Comparison of ENCODE assay signal across 13 cellular contexts in the genomic region with DNA sequence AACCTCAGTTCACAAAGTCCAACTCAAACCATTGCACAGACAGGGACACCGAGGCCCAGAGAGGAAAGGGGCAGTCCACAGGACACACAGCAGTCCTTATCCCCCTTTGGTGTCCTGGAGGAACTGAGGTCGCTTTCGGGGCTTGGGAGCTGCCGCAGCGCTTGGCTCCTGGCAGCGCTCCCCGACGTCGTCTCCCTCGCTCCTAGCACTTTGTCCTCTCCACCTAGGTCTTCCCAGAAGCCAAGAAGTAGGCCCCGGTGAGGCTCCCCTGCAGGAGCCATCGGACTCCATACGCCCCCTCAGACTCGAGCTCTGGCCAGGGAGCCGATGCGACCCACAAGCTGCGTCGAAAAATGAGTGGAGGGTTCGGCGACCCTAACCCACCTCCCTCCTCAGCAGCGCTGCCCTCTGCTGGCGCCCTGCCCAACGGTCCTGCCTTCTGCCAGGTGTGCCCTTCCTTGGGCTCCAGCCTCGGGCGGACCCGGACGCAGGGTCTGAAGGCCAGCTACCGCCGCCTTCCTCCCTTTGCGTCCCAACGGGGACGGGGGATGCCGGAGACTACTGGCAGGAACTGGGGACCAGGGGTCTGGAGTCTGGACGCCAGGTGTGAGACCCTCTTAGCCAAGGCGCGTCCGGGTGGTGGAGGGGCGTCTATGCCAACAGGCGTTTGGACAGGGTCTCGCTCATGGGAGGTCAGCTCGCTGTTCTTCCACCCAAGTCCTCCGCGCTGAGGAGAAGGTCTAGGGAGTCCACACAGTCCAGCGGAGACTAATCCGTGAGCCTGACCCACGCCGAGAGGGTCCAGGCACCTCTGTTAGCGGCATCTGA. TPM values are rescaled to one million over a fixed set of nuclear protein-coding genes. Genes with fewer than 3 reads are reported as not detected.
DNase-seq lines count a peak whose midpoint lies in the region; TF ChIP-seq lines count a peak whose summit lies in the region.
"Had no signal": no experiment of that assay in that cellular context is flagged by ENCODE, and none has a peak within 500 bp of the region (broad histone marks: within the 10 kb centered on the region; RNA-seq: fewer than 3 reads in every experiment).

No MANE protein-coding gene starts in this region.

- no peaks in the 10 kb centered on the region for H3K36me3 Mint-ChIP-seq in activated naive CD4-positive, alpha-beta T cell treated with anti-CD3 and anti-CD28 coated beads, Interleukin-2, amount 50 U/mL, for 24 hours
- no peaks in the 10 kb centered on the region for H3K36me3 Mint-ChIP-seq in stimulated activated naive CD8-positive, alpha-beta T cell treated with anti-CD3 and anti-CD28 coated beads, Interleukin-15, Interleukin-2, amounts not matched to agents 100 ng/mL and 50 ng/mL, for 24 hours (ENCODE audit: low read depth)

- H3K36me3 ChIP-seq in SJCRH30 (peaks cover 23% of the 10 kb centered on the region), iPS-15b (ENCODE audit: control insufficient read depth, insufficient read depth, low read length) (no peaks in the 10 kb centered on the region), ovary (no peaks in the 10 kb centered on the region)
- H3K36me3 ChIP-seq: BE2C had no signal

- H3K4me1 Mint-ChIP-seq in activated naive CD4-positive, alpha-beta T cell treated with anti-CD3 and anti-CD28 coated beads, Interleukin-2, amount 50 U/mL, for 24 hours = peaks cover 29% of the 10 kb centered on the region
- peaks cover 23% of the 10 kb centered on the region for H3K4me1 Mint-ChIP-seq in stimulated activated naive CD8-positive, alpha-beta T cell treated with anti-CD3 and anti-CD28 coated beads, Interleukin-15, Interleukin-2, amounts not matched to agents 100 ng/mL and 50 ng/mL, for 24 hours (ENCODE audit: low read depth)

- H3K9me3 ChIP-seq in SJCRH30 (replicated peaks) (no peaks in the 10 kb centered on the region), iPS-15b (ENCODE audit: control insufficient read depth, insufficient read depth, low read length) (no peaks in the 10 kb centered on the region), ovary (no peaks in the 10 kb centered on the region)
- H3K9me3 ChIP-seq: BE2C had no signal

- H3K4me1 ChIP-seq in SJCRH30 (no peaks in the 10 kb centered on the region; the same call in 1 of the 2 replicates), iPS-15b (ENCODE audit: control insufficient read depth, insufficient read depth, low read length) (peaks cover 5% of the 10 kb centered on the region), ovary (ENCODE audit: insufficient read depth) (peaks cover 8% of the 10 kb centered on the region)
- H3K4me1 ChIP-seq: BE2C had no signal

- H3K9ac ChIP-seq in iPS-15b (ENCODE audit: low read depth, low read length) = no peak overlapping the region

- peak overlapping the region; percentile 77 for H3K4me3 Mint-ChIP-seq in activated naive CD4-positive, alpha-beta T cell treated with anti-CD3 and anti-CD28 coated beads, Interleukin-2, amount 50 U/mL, for 24 hours
- H3K4me3 Mint-ChIP-seq in stimulated activated naive CD8-positive, alpha-beta T cell treated with anti-CD3 and anti-CD28 coated beads, Interleukin-15, Interleukin-2, amounts not matched to agents 100 ng/mL and 50 ng/mL, for 24 hours = peak overlapping the region; percentile 41
- H3K4me3 Mint-ChIP-seq: activated CD8-positive, alpha-beta T cell treated with anti-CD3 and anti-CD28 coated beads, Interleukin-2, amount 10 ng/mL, durations not matched to agents 7 days and 5 days had no signal

- WGBS in ovary, 3 donors = 5% methylated on average over 42 to 48 of the region's 48 CpGs

- TF ChIP-seq CTCF in ovary (IDR thresholded peaks at IDR 0.05) = no peak

- intact Hi-C loops in ovary (cut with DNase I) = no loop called here

- H3K27ac ChIP-seq in SJCRH30 (peak overlapping the region; percentile 100), ovary (no peak overlapping the region)

- H3K27me3 Mint-ChIP-seq in activated naive CD4-positive, alpha-beta T cell treated with anti-CD3 and anti-CD28 coated beads, Interleukin-2, amount 50 U/mL, for 24 hours = peaks cover 37% of the 10 kb centered on the region
- H3K27me3 Mint-ChIP-seq in stimulated activated naive CD8-positive, alpha-beta T cell treated with anti-CD3 and anti-CD28 coated beads, Interleukin-15, Interleukin-2, amounts not matched to agents 100 ng/mL and 50 ng/mL, for 24 hours = peaks cover 61% of the 10 kb centered on the region

- no peak for TF ChIP-seq POLR2A in ovary (IDR thresholded peaks at IDR 0.05)

- no peak for TF ChIP-seq EP300 in ovary (IDR thresholded peaks at IDR 0.05)

- no peak for DNase-seq in activated naive CD4-positive, alpha-beta T cell treated with anti-CD3 and anti-CD28 coated beads, Interleukin-2, amount 50 U/mL, for 16 hours
- DNase-seq in SJCRH30 = peak; percentile 61 to 65
- DNase-seq in NK-92 treated with Interleukin-12 subunit alpha and Interleukin-12 subunit beta, amount 100 ng/mL, for 24 hours (lab: John Stamatoyannopoulos, UW) = no peak
- no peak for DNase-seq in germinal center (ENCODE audit: low spot score)
- no peak for DNase-seq in ovary
- DNase-seq: activated CD8-positive, alpha-beta T cell treated with anti-CD3 and anti-CD28 coated beads, Interleukin-2, amount 10 ng/mL, durations not matched to agents 7 days and 5 days; BE2C; stimulated activated CD4-positive, alpha-beta T cell treated with anti-CD3 and anti-CD28 coated beads, Interleukin-2, amount 100 ng/mL, for 48 hours had no signal

- no peak overlapping the region for H3K27ac Mint-ChIP-seq in activated naive CD4-positive, alpha-beta T cell treated with anti-CD3 and anti-CD28 coated beads, Interleukin-2, amount 50 U/mL, for 24 hours
- H3K27ac Mint-ChIP-seq in stimulated activated naive CD8-positive, alpha-beta T cell treated with anti-CD3 and anti-CD28 coated beads, Interleukin-15, Interleukin-2, amounts not matched to agents 100 ng/mL and 50 ng/mL, for 24 hours = peak overlapping the region; percentile 36
- H3K27ac Mint-ChIP-seq: activated CD8-positive, alpha-beta T cell treated with anti-CD3 and anti-CD28 coated beads, Interleukin-2, amount 10 ng/mL, durations not matched to agents 7 days and 5 days had no signal

- H3K4me3 ChIP-seq in SJCRH30 = peak overlapping the region; percentile 79
- H3K4me3 ChIP-seq in iPS-15b (ENCODE audit: low read depth, low read length) = peak overlapping the region; percentile 45
- H3K4me3 ChIP-seq in ovary = no peak overlapping the region

- no peaks in the 10 kb centered on the region for H3K27me3 ChIP-seq in SJCRH30
- H3K27me3 ChIP-seq in iPS-15b (ENCODE audit: control insufficient read depth, insufficient read depth, low read length) = peaks cover 94% of the 10 kb centered on the region
- peaks cover 13% of the 10 kb centered on the region for H3K27me3 ChIP-seq in ovary

- H3K9me3 Mint-ChIP-seq in activated naive CD4-positive, alpha-beta T cell treated with anti-CD3 and anti-CD28 coated beads, Interleukin-2, amount 50 U/mL, for 24 hours = no peaks in the 10 kb centered on the region
- no peaks in the 10 kb centered on the region for H3K9me3 Mint-ChIP-seq in stimulated activated naive CD8-positive, alpha-beta T cell treated with anti-CD3 and anti-CD28 coated beads, Interleukin-15, Interleukin-2, amounts not matched to agents 100 ng/mL and 50 ng/mL, for 24 hours

RNA-seq across cellular contexts. Expression of a gene that starts 2.1 kb away (rescaled TPM):
- total RNA-seq in SJCRH30 (2014; rRNA removed; shearing (Covaris generic)) = 28.5 and 31.8 TPM in 2 replicates
- total RNA-seq in ovary = not detected
- not detected for polyA plus RNA-seq in ovary
- total RNA-seq: activated CD8-positive, alpha-beta T cell treated with anti-CD3 and anti-CD28 coated beads, Interleukin-2, amount 10 ng/mL, durations not matched to agents 7 days and 5 days; esophagus mucosa; temporal lobe had no signal

RNA-seq across cellular contexts. Expression of a gene that starts 31.3 kb away (rescaled TPM):
- 93.7 and 101 TPM in 2 replicates for total RNA-seq in SJCRH30 (2014; rRNA removed; shearing (Covaris generic))
- 10 to 100 TPM; 14.7 to 40.1 (median 33.8) TPM for total RNA-seq in ovary
- 10 to 100 TPM; 21.5 to 32.7 TPM for polyA plus RNA-seq in ovary

Comparison
In these comparisons a context has a peak if more than half of its experiments do, and no peak if none do; other contexts are left out.
1. DNase-seq: peak in SJCRH30 (2 of 2); none in activated naive CD4-positive, alpha-beta T cell treated with anti-CD3 and anti-CD28 coated beads, Interleukin-2, amount 50 U/mL, for 16 hours (single experiment), NK-92 treated with Interleukin-12 subunit alpha and Interleukin-12 subunit beta, amount 100 ng/mL, for 24 hours (single experiment), germinal center (single experiment) and ovary (0 of 5).
2. RNA of a gene that starts 2.1 kb away (total RNA-seq): 28.5 to 31.8 TPM in SJCRH30; not detected in ovary; every median in the first group is over 10 times any median in the second.